In genomic region chr7:12524794-12525386, GRCh38 we compare ENCODE assay signal across 8 cellular contexts. TPM values are rescaled to one million over a fixed set of nuclear protein-coding genes. Genes with fewer than 3 reads are reported as not detected.
DNase-seq lines count a peak whose midpoint lies in the region; ATAC-seq and TF ChIP-seq lines count a peak whose summit lies in the region.

No MANE protein-coding gene starts in this region.

- H3K9me3 ChIP-seq in cardiac muscle cell (ENCODE audit: low read depth) (no peaks in the 10 kb centered on the region), lower lobe of right lung (no peaks in the 10 kb centered on the region)

- in situ Hi-C loops in T47D (cut with HindIII; ENCODE audit: low pct_unique_long_range_greater_than_20kb, low sequenced_read_pairs), result no loop called here

- intact Hi-C loops in left cardiac atrium (cut with DNase I) (loop anchor here in 1 of 2 donors (10.0 kb wide), 1 partner anchor 100 kb away; no protein-coding TSS in a partner anchor), lower lobe of right lung (cut with DNase I) (loop anchor here (10.0 kb wide), 1 partner anchor 740 kb away; no protein-coding TSS in a partner anchor)

- no peak overlapping the region for H3K4me3 ChIP-seq in cardiac muscle cell
- no peak overlapping the region for H3K4me3 ChIP-seq in lower lobe of right lung

- H3K27ac ChIP-seq in cardiac muscle cell (no peak overlapping the region), lower lobe of right lung (no peak overlapping the region)

- ATAC-seq in left cardiac atrium (no peak), HG03354 (IDR thresholded peaks at IDR 0.05; ENCODE audit: poor library complexity, severe bottlenecking, unreplicated experiment) (peak; percentile 88), lower lobe of right lung (no peak), HG02970 (IDR thresholded peaks at IDR 0.05; ENCODE audit: low FRiP score, unreplicated experiment) (no peak)

- H3K27me3 ChIP-seq in cardiac muscle cell (no peaks in the 10 kb centered on the region), lower lobe of right lung (ENCODE audit: low read depth) (no peaks in the 10 kb centered on the region)

- no peaks in the 10 kb centered on the region for H3K4me1 ChIP-seq in cardiac muscle cell (ENCODE audit: low read depth)
- no peaks in the 10 kb centered on the region for H3K4me1 ChIP-seq in lower lobe of right lung

- H3K36me3 ChIP-seq in cardiac muscle cell, result no peaks in the 10 kb centered on the region
- H3K36me3 ChIP-seq in lower lobe of right lung, result no peaks in the 10 kb centered on the region

- peak; percentile 57 to 66 for DNase-seq in cardiac muscle cell (ENCODE audit: low read depth in 1 of 2, low spot score in 1 of 2)
- DNase-seq in left cardiac atrium, result no peak
- DNase-seq in NCI-H526 treated with DMSO at 0.1 percent for 48 hours (lab: John Stamatoyannopoulos, UW), result peak; percentile 58
- DNase-seq in T47D (ENCODE audit: low read depth in 1 of 2, low spot score in 1 of 2), result peak; percentile 19 to 74
- no peak for DNase-seq in lower lobe of right lung
- no peak for DNase-seq in GDM1 (lab: John Stamatoyannopoulos, UW)

- TF ChIP-seq CTCF in cardiac muscle cell (IDR thresholded peaks at IDR 0.05; ENCODE audit: low read depth, low read length) (peak; percentile 44), lower lobe of right lung (IDR thresholded peaks at IDR 0.05) (peak; percentile 67)

RNA-seq across cellular contexts. Expression of gene SCIN, which starts 45.6 kb away (rescaled TPM):
- total RNA-seq in cardiac muscle cell (0.66 TPM in 1 of 2 replicates, not detected in the other), left cardiac atrium (1 to 10 TPM in 1 of 2 donors, under 1 TPM in 1; 0.10 to 1.3 TPM), lower lobe of right lung (21.1 TPM)
- 0.02 TPM in 1 of 2 replicates, not detected in the other for polyA plus RNA-seq in cardiac muscle cell

Comparison
In these comparisons a context has a peak if more than half of its experiments do, and no peak if none do; other contexts are left out.
1. DNase-seq: peak in cardiac muscle cell (2 of 2), NCI-H526 treated with DMSO at 0.1 percent for 48 hours (single experiment) and T47D (2 of 2); none in left cardiac atrium (single experiment), lower lobe of right lung (single experiment) and GDM1 (single experiment).